16 cellular contexts compared by ENCODE assay signal in the genomic region with DNA sequence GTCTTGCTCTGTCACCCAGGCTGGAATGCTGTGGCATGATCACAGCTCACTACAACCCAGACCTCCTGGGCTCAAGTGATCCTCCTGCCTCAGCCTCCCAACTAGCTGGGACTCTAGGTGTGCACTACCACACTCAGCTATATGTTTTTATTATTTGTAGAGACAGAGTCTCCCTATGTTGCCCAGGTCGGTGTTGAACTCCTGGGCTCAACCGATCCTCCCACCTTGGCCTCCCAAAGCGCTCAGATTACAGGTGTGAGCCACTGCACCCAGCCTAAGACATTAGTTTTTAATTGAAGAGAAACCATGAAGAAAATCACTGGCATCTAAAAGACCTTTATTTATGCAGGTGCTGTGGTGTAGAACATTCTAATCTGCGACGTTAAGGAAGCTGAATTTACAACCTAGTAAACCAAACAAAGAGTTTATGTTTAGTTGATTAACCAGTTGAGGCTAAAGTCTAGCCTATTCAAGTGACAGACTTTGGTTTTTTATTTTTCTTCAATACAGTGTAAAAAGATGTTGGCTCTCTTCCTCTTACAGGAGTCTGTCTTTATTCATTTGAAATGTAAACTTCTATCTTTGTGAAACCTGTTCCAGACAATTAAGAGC. TPM values are rescaled to one million over a fixed set of nuclear protein-coding genes. Genes with fewer than 3 reads are reported as not detected.
A peak's percentile ranks its signal among the peaks of the same experiment; 100 is the strongest.
DNase-seq lines count a peak whose midpoint lies in the region; TF ChIP-seq lines count a peak whose summit lies in the region.
"Had no signal": no experiment of that assay in that cellular context is flagged by ENCODE, and none has a peak within 500 bp of the region (broad histone marks: within the 10 kb centered on the region; RNA-seq: fewer than 3 reads in every experiment).

No MANE protein-coding gene starts in this region.

- no peaks in the 10 kb centered on the region for H4K20me1 ChIP-seq in hepatocyte (ENCODE audit: insufficient read depth, poor library complexity, severe bottlenecking)

- H3K4me1 ChIP-seq in hepatocyte (ENCODE audit: insufficient read depth) (peaks cover 6% of the 10 kb centered on the region), mucosa of rectum (ENCODE audit: control insufficient read depth in 2 of 2, insufficient read depth in 2 of 2, low read length in 2 of 2) (peaks cover 25 to 31% of the 10 kb centered on the region in 2 donors)

- H3K9ac ChIP-seq in mucosa of rectum (ENCODE audit: low read depth in 1 of 2, low read length in 2 of 2), result peak overlapping the region; percentile 47 to 63
- H3K9ac ChIP-seq: GM23248 had no signal

- H3K27me3 ChIP-seq in hepatocyte, result no peaks in the 10 kb centered on the region
- H3K27me3 ChIP-seq in mucosa of rectum (ENCODE audit: control insufficient read depth in 2 of 2, insufficient read depth in 2 of 2, low read length in 2 of 2), result no peaks in the 10 kb centered on the region

- no peak for DNase-seq in hepatocyte (ENCODE audit: low spot score)
- DNase-seq in occipital lobe (lab: John Stamatoyannopoulos, UW), result no peak
- no peak for DNase-seq in NCI-H1092 treated with DMSO at 0.1 percent for 48 hours (lab: John Stamatoyannopoulos, UW)
- no peak for DNase-seq in NCI-H82 (lab: John Stamatoyannopoulos, UW)
- DNase-seq in HuH-7.5 (ENCODE audit: low spot score), result no peak
- DNase-seq: ACHN; CD4-positive, alpha-beta memory T cell; DMS153; DMS79; GDM1; GM23248 had no signal

- H3K36me3 ChIP-seq in hepatocyte (replicated peaks; ENCODE audit: insufficient read depth, low read depth), result no peaks in the 10 kb centered on the region
- H3K36me3 ChIP-seq in mucosa of rectum (ENCODE audit: control insufficient read depth in 2 of 2, insufficient read depth in 2 of 2, low read length in 2 of 2), result no peaks in the 10 kb centered on the region
- H3K36me3 ChIP-seq: HAP-1 had no signal

- H3K9me2 ChIP-seq in hepatocyte (replicated peaks; ENCODE audit: insufficient read depth), result no peaks in the 10 kb centered on the region

- peak overlapping the region; percentile 68 for H3K27ac ChIP-seq in C4-2B
- peak overlapping the region; percentile 90 for H3K27ac ChIP-seq in VCaP
- H3K27ac ChIP-seq in hepatocyte, result peak overlapping the region; percentile 29
- H3K27ac ChIP-seq in mucosa of rectum (ENCODE audit: low read depth in 2 of 2, low read length in 2 of 2), result peak overlapping the region; percentile 74 to 84
- H3K27ac ChIP-seq: GM23248 had no signal

- no peaks in the 10 kb centered on the region for H3K9me3 ChIP-seq in hepatocyte (ENCODE audit: low read depth)
- H3K9me3 ChIP-seq in mucosa of rectum (ENCODE audit: control insufficient read depth in 2 of 2, low read length in 2 of 2), result no peaks in the 10 kb centered on the region
- H3K9me3 ChIP-seq: HAP-1 had no signal

- no peaks in the 10 kb centered on the region for H3K79me2 ChIP-seq in hepatocyte

- WGBS in hepatocyte (ENCODE audit: low lambda C conversion rate, missing lambda C conversion rate), result 73% methylated on average over 5 of the region's 5 CpGs

- H2AFZ ChIP-seq in hepatocyte, result no peak overlapping the region
- H2AFZ ChIP-seq: GM23248 had no signal

- TF ChIP-seq CTCF in C4-2B (conservative IDR thresholded peaks at IDR 0.05), result no peak
- TF ChIP-seq CTCF in VCaP (conservative IDR thresholded peaks at IDR 0.05), result no peak
- TF ChIP-seq CTCF in hepatocyte (IDR thresholded peaks at IDR 0.05; ENCODE audit: poor library complexity), result no peak

- H3K4me3 ChIP-seq in hepatocyte (no peak overlapping the region), mucosa of rectum (ENCODE audit: low read length in 2 of 2) (peak overlapping the region in 1 of 2 donors; percentile 28)
- H3K4me3 ChIP-seq: GM23248, HAP-1 had no signal

- H3K4me2 ChIP-seq in hepatocyte, result no peak overlapping the region

RNA-seq across cellular contexts. Expression of a gene that starts 52.5 kb away (rescaled TPM):
- total RNA-seq in hepatocyte (16.5 and 22.3 TPM in 2 replicates), occipital lobe (29.2 TPM)
- polyA plus RNA-seq in hepatocyte, result 41.3 and 46.9 TPM in 2 replicates
- polyA plus RNA-seq: CD14-positive monocyte had no signal

Comparison
In these comparisons a context has a peak if more than half of its experiments do, and no peak if none do; other contexts are left out.
1. H3K27ac ChIP-seq: peak in every context shown above with its lines; median percentile 90 in VCaP; 79 in mucosa of rectum; 68 in C4-2B; 29 in hepatocyte.